ENCODE assay signal across 25 cellular contexts in the genomic region with DNA sequence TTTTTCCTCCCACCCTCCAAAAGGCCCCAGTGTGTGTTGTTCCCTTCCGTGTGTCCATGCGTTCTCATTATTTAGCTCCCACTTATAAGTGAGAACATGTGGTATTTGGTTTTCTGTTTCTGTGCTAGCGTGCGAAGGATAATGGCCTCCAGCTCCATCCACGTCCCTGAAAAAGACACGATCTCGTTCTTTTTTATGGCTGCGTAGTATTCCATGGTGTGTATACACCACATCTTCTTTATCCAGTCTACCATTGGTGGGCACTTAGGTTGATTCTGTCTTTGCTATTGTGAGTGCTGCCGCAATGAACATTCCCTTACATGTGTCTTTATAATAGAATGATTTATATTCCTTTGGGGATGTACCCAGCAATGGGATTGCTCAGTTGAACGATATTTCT.
"Had no signal": no experiment of that assay in that cellular context is flagged by ENCODE, and none has a peak within 500 bp of the region (broad histone marks: within the 10 kb centered on the region; RNA-seq: fewer than 3 reads in every experiment).

No MANE protein-coding gene starts in this region.

- H3K27ac ChIP-seq: ascending aorta, brain microvascular endothelial cell, left lung, right lobe of liver, upper lobe of right lung had no signal

- H3K9me3 Mint-ChIP-seq: activated CD4-positive, alpha-beta memory T cell treated with anti-CD3 and anti-CD28 coated beads for 36 hours; activated T-helper 17 cell treated with anti-CD3 and anti-CD28 coated beads, Interleukin-2, amount 50 U/mL, for 72 hours; dendritic cell treated with granulocyte-macrophage colony-stimulating factor and Interleukin-4, amounts not matched to agents 40 ng/mL and 50 ng/mL, for 4 days; neural crest cell; stimulated activated naive B cell treated with anti-CD40 and anti-IgM and Interleukin-4, amounts not matched to agents 10 μg/mL and 1 μg/mL and 100 μg/mL, for 72 hours had no signal

- H3K4me3 ChIP-seq: adrenal gland, ascending aorta, left lung, lung, right lobe of liver, skin epidermis, thyroid gland, upper lobe of right lung had no signal

- ATAC-seq: activated CD4-positive, alpha-beta T cell treated with anti-CD3 and anti-CD28 coated beads for 36 hours; activated T-helper 17 cell treated with anti-CD3 and anti-CD28 coated beads, Interleukin-2, amount 50 U/mL, for 72 hours; left lung; naive thymus-derived CD4-positive, alpha-beta T cell; right lobe of liver; stimulated activated naive B cell treated with anti-CD40 and anti-IgM and Interleukin-4, amounts not matched to agents 10 μg/mL and 1 μg/mL and 100 μg/mL, for 72 hours; upper lobe of right lung had no signal

- DNase-seq: activated B cell treated with CpG ODN at 0.5 μM for 24 hours; activated CD4-positive, alpha-beta memory T cell treated with anti-CD3 and anti-CD28 coated beads for 36 hours; activated CD4-positive, alpha-beta T cell treated with anti-CD3 and anti-CD28 coated beads for 36 hours; activated naive CD4-positive, alpha-beta T cell; activated T-cell treated with anti-CD3 and anti-CD28 coated beads, Interleukin-2, amount 50 U/mL, for 1 hour; adrenal gland; brain microvascular endothelial cell; caudate nucleus; effector CD4-positive, alpha-beta T cell; left lung; naive thymus-derived CD4-positive, alpha-beta T cell; posterior cingulate gyrus; right lobe of liver; stimulated activated naive B cell treated with anti-CD40 and anti-IgM and Interleukin-4, amounts not matched to agents 10 μg/mL and 1 μg/mL and 100 μg/mL, for 72 hours; SW 1271; thyroid gland; upper lobe of right lung had no signal

- FAIRE-seq: endometrium had no signal

- H3K4me3 Mint-ChIP-seq: activated B cell treated with CpG ODN at 0.5 μM for 24 hours; activated CD4-positive, alpha-beta memory T cell treated with anti-CD3 and anti-CD28 coated beads for 36 hours; activated CD4-positive, alpha-beta T cell treated with anti-CD3 and anti-CD28 coated beads for 36 hours; activated naive CD8-positive, alpha-beta T cell; activated T-helper 17 cell treated with anti-CD3 and anti-CD28 coated beads, Interleukin-2, amount 50 U/mL, for 72 hours; dendritic cell treated with granulocyte-macrophage colony-stimulating factor and Interleukin-4, amounts not matched to agents 40 ng/mL and 50 ng/mL, for 4 days; naive thymus-derived CD4-positive, alpha-beta T cell; neural crest cell; stimulated activated naive B cell treated with anti-CD40 and anti-IgM and Interleukin-4, amounts not matched to agents 10 μg/mL and 1 μg/mL and 100 μg/mL, for 72 hours had no signal

- H3K36me3 ChIP-seq: adrenal gland, ascending aorta, brain microvascular endothelial cell, left lung, right lobe of liver, thyroid gland, upper lobe of right lung had no signal

- H3K27me3 ChIP-seq: adrenal gland, ascending aorta, brain microvascular endothelial cell, right lobe of liver, thyroid gland, upper lobe of right lung had no signal

- H3K27ac Mint-ChIP-seq: activated B cell treated with CpG ODN at 0.5 μM for 24 hours; activated CD4-positive, alpha-beta memory T cell treated with anti-CD3 and anti-CD28 coated beads for 36 hours; activated CD4-positive, alpha-beta T cell treated with anti-CD3 and anti-CD28 coated beads for 36 hours; activated naive CD8-positive, alpha-beta T cell; activated T-helper 17 cell treated with anti-CD3 and anti-CD28 coated beads, Interleukin-2, amount 50 U/mL, for 72 hours; dendritic cell treated with granulocyte-macrophage colony-stimulating factor and Interleukin-4, amounts not matched to agents 40 ng/mL and 50 ng/mL, for 4 days; stimulated activated naive B cell treated with anti-CD40 and anti-IgM and Interleukin-4, amounts not matched to agents 10 μg/mL and 1 μg/mL and 100 μg/mL, for 72 hours had no signal

- H3K36me3 Mint-ChIP-seq: activated naive CD8-positive, alpha-beta T cell; stimulated activated naive B cell treated with anti-CD40 and anti-IgM and Interleukin-4, amounts not matched to agents 10 μg/mL and 1 μg/mL and 100 μg/mL, for 72 hours had no signal

- H3K9me3 ChIP-seq: adrenal gland, ascending aorta, left lung, right lobe of liver, thyroid gland, upper lobe of right lung had no signal
